28 cellular contexts compared by ENCODE assay signal in genomic region chr12:57254506-57255280, GRCh38. TPM values are rescaled to one million over a fixed set of nuclear protein-coding genes. Genes with fewer than 3 reads are reported as not detected.
"Had no signal": no experiment of that assay in that cellular context is flagged by ENCODE, and none has a peak within 500 bp of the region (broad histone marks: within the 10 kb centered on the region; RNA-seq: fewer than 3 reads in every experiment).

No MANE protein-coding gene starts in this region.

- H3K4me3 ChIP-seq: breast epithelium, esophagus muscularis mucosa, heart right ventricle, left ventricle myocardium inferior, ovary, prostate gland, sigmoid colon, smooth muscle cell, stomach, tibial artery had no signal

- H3K27me3 ChIP-seq: breast epithelium, heart right ventricle, neutrophil, ovary, stomach, tibial artery had no signal

- DNase-seq: activated B cell treated with CpG ODN at 0.5 μM for 24 hours; activated CD4-positive, alpha-beta T cell treated with anti-CD3 and anti-CD28 coated beads, Interleukin-2, amount 50 U/mL, for 1 hour; activated CD8-positive, alpha-beta T cell treated with anti-CD3 and anti-CD28 coated beads for 36 hours; activated gamma-delta T cell treated with Interleukin-2 at 50 U/mL for 16 hours; activated naive CD4-positive, alpha-beta T cell treated with anti-CD3 and anti-CD28 coated beads, Interleukin-2, amount 50 U/mL, for 16 hours; activated naive CD8-positive, alpha-beta T cell treated with anti-CD3 and anti-CD28 coated beads, Interleukin-2, amount 50 U/mL, for 24 hours; activated T-cell treated with anti-CD3 and anti-CD28 coated beads, Interleukin-2, amount 50 U/mL, for 4 hours; amygdala; dermis blood vessel endothelial cell; effector CD4-positive, alpha-beta T cell; foreskin melanocyte; heart right ventricle; left ventricle myocardium inferior; ovary; retina; sigmoid colon; stimulated activated CD4-positive, alpha-beta T cell treated with anti-CD3 and anti-CD28 coated beads, Interleukin-1b, Interleukin-23, amount 100 ng/mL, for 48 hours; stimulated activated naive B cell treated with anti-CD40 and anti-IgM and Interleukin-4, amounts not matched to agents 10 μg/mL and 1 μg/mL and 100 μg/mL, for 72 hours; stomach; tibial artery had no signal

- H3K9me3 Mint-ChIP-seq: activated B cell treated with CpG ODN at 0.5 μM for 24 hours; activated CD8-positive, alpha-beta T cell treated with anti-CD3 and anti-CD28 coated beads for 36 hours; activated naive CD8-positive, alpha-beta T cell treated with anti-CD3 and anti-CD28 coated beads, Interleukin-2, amount 50 U/mL, for 24 hours; activated T-cell treated with anti-CD3 and anti-CD28 coated beads, Interleukin-2, amount 50 U/mL, for 4 hours; activated T-helper 17 cell treated with anti-CD3 and anti-CD28 coated beads, Interleukin-2, amount 50 U/mL, for 72 hours; central memory CD8-positive, alpha-beta T cell; nephron; stimulated activated naive B cell treated with anti-CD40 and anti-IgM and Interleukin-4, amounts not matched to agents 10 μg/mL and 1 μg/mL and 100 μg/mL, for 72 hours had no signal

- H3K36me3 ChIP-seq: breast epithelium, ovary had no signal

- H3K27ac ChIP-seq: breast epithelium, esophagus muscularis mucosa, heart right ventricle, left ventricle myocardium inferior, neutrophil, ovary, prostate gland, sigmoid colon, stomach, tibial artery had no signal

- H3K27me3 Mint-ChIP-seq: activated B cell treated with CpG ODN at 0.5 μM for 24 hours; activated CD8-positive, alpha-beta T cell treated with anti-CD3 and anti-CD28 coated beads for 36 hours; activated naive CD8-positive, alpha-beta T cell treated with anti-CD3 and anti-CD28 coated beads, Interleukin-2, amount 50 U/mL, for 24 hours; activated T-helper 17 cell treated with anti-CD3 and anti-CD28 coated beads, Interleukin-2, amount 50 U/mL, for 72 hours; central memory CD8-positive, alpha-beta T cell; stimulated activated naive B cell treated with anti-CD40 and anti-IgM and Interleukin-4, amounts not matched to agents 10 μg/mL and 1 μg/mL and 100 μg/mL, for 72 hours had no signal

- H3K9me3 ChIP-seq: breast epithelium, esophagus muscularis mucosa, heart right ventricle, left ventricle myocardium inferior, neutrophil, ovary, prostate gland, sigmoid colon, stomach, tibial artery had no signal

- H3K4me2 ChIP-seq: smooth muscle cell had no signal

- H3K4me1 Mint-ChIP-seq: activated B cell treated with CpG ODN at 0.5 μM for 24 hours; activated naive CD8-positive, alpha-beta T cell treated with anti-CD3 and anti-CD28 coated beads, Interleukin-2, amount 50 U/mL, for 24 hours; activated T-helper 17 cell treated with anti-CD3 and anti-CD28 coated beads, Interleukin-2, amount 50 U/mL, for 72 hours; central memory CD8-positive, alpha-beta T cell had no signal

- H3K4me3 Mint-ChIP-seq: activated B cell treated with CpG ODN at 0.5 μM for 24 hours; activated CD8-positive, alpha-beta T cell treated with anti-CD3 and anti-CD28 coated beads for 36 hours; activated naive CD8-positive, alpha-beta T cell treated with anti-CD3 and anti-CD28 coated beads, Interleukin-2, amount 50 U/mL, for 24 hours; activated T-cell treated with anti-CD3 and anti-CD28 coated beads, Interleukin-2, amount 50 U/mL, for 4 hours; activated T-helper 17 cell treated with anti-CD3 and anti-CD28 coated beads, Interleukin-2, amount 50 U/mL, for 72 hours; central memory CD8-positive, alpha-beta T cell; nephron; stimulated activated naive B cell treated with anti-CD40 and anti-IgM and Interleukin-4, amounts not matched to agents 10 μg/mL and 1 μg/mL and 100 μg/mL, for 72 hours had no signal

- ATAC-seq: activated CD8-positive, alpha-beta T cell treated with anti-CD3 and anti-CD28 coated beads for 36 hours; activated naive CD8-positive, alpha-beta T cell treated with anti-CD3 and anti-CD28 coated beads, Interleukin-2, amount 50 U/mL, for 24 hours; activated T-cell treated with anti-CD3 and anti-CD28 coated beads, Interleukin-2, amount 50 U/mL, for 4 hours; activated T-helper 17 cell treated with anti-CD3 and anti-CD28 coated beads, Interleukin-2, amount 50 U/mL, for 72 hours; heart right ventricle; stimulated activated naive B cell treated with anti-CD40 and anti-IgM and Interleukin-4, amounts not matched to agents 10 μg/mL and 1 μg/mL and 100 μg/mL, for 72 hours had no signal

- H3K4me1 ChIP-seq: breast epithelium, prostate gland, tibial artery had no signal

- H3K27ac Mint-ChIP-seq: activated B cell treated with CpG ODN at 0.5 μM for 24 hours; activated CD8-positive, alpha-beta T cell treated with anti-CD3 and anti-CD28 coated beads for 36 hours; activated naive CD8-positive, alpha-beta T cell treated with anti-CD3 and anti-CD28 coated beads, Interleukin-2, amount 50 U/mL, for 24 hours; nephron; stimulated activated naive B cell treated with anti-CD40 and anti-IgM and Interleukin-4, amounts not matched to agents 10 μg/mL and 1 μg/mL and 100 μg/mL, for 72 hours had no signal

RNA-seq across cellular contexts. Expression of gene STAC3, which starts 3.7 kb away (rescaled TPM):
- total RNA-seq: dermis blood vessel endothelial cell had no signal
- polyA plus RNA-seq: smooth muscle cell had no signal

RNA-seq across cellular contexts. Expression of gene NXPH4, which starts 38.1 kb away (rescaled TPM):
- total RNA-seq: esophagus muscularis mucosa, sigmoid colon had no signal
